ENCODE assay signal across 12 cellular contexts in genomic region chr6:123402052-123402451, GRCh38.
DNase-seq lines count a peak whose midpoint lies in the region; ATAC-seq and TF ChIP-seq lines count a peak whose summit lies in the region.
"Had no signal": no experiment of that assay in that cellular context is flagged by ENCODE, and none has a peak within 500 bp of the region (broad histone marks: within the 10 kb centered on the region; RNA-seq: fewer than 3 reads in every experiment).

No MANE protein-coding gene starts in this region.

- no peaks in the 10 kb centered on the region for H3K4me1 Mint-ChIP-seq in CD8-positive, alpha-beta T cell (ENCODE audit: low read depth)
- H3K4me1 Mint-ChIP-seq: naive thymus-derived CD8-positive, alpha-beta T cell had no signal

- no peaks in the 10 kb centered on the region for H3K27me3 Mint-ChIP-seq in CD8-positive, alpha-beta T cell (ENCODE audit: low read depth)
- H3K27me3 Mint-ChIP-seq: naive thymus-derived CD8-positive, alpha-beta T cell had no signal

- no peaks in the 10 kb centered on the region for H3K36me3 ChIP-seq in CD8-positive, alpha-beta T cell (ENCODE audit: insufficient read depth, low read length)
- H3K36me3 ChIP-seq in WERI-Rb-1 = no peaks in the 10 kb centered on the region

- H3K9me3 Mint-ChIP-seq in CD8-positive, alpha-beta T cell = no peaks in the 10 kb centered on the region
- H3K9me3 Mint-ChIP-seq: naive thymus-derived CD8-positive, alpha-beta T cell; T-helper 1 cell treated with Interleukin-12 subunit alpha and Interleukin-12 subunit beta and Interleukin-4 antibody, amounts not matched to agents 30 μg/mL and 1 μg/mL, for 36 hours had no signal

- no peaks in the 10 kb centered on the region for H3K36me3 Mint-ChIP-seq in CD8-positive, alpha-beta T cell
- H3K36me3 Mint-ChIP-seq: naive thymus-derived CD8-positive, alpha-beta T cell had no signal

- H3K27ac Mint-ChIP-seq in CD8-positive, alpha-beta T cell = no peak overlapping the region
- H3K27ac Mint-ChIP-seq: naive thymus-derived CD8-positive, alpha-beta T cell; T-helper 1 cell treated with Interleukin-12 subunit alpha and Interleukin-12 subunit beta and Interleukin-4 antibody, amounts not matched to agents 30 μg/mL and 1 μg/mL, for 36 hours had no signal

- POLR2A ChIA-PET in CD8-positive, alpha-beta T cell (lab: Charles Lee) = no interaction called here

- CTCF ChIA-PET in CD8-positive, alpha-beta T cell (lab: Charles Lee) = no interaction called here

- H3K27ac ChIP-seq in CD8-positive, alpha-beta T cell (ENCODE audit: low read depth, low read length) = no peak overlapping the region
- no peak overlapping the region for H3K27ac ChIP-seq in WERI-Rb-1

- H3K4me3 ChIP-seq in CD8-positive, alpha-beta T cell (ENCODE audit: low read depth, low read length) = no peak overlapping the region
- H3K4me3 ChIP-seq in WERI-Rb-1 (ENCODE audit: low read depth, low read length) = no peak overlapping the region

- no peak for TF ChIP-seq CTCF in CD8-positive, alpha-beta T cell (IDR thresholded peaks at IDR 0.05)
- TF ChIP-seq CTCF in WERI-Rb-1 (IDR thresholded peaks at IDR 0.05; ENCODE audit: low read depth, low read length) = no peak

- no peak overlapping the region for H3K4me3 Mint-ChIP-seq in CD8-positive, alpha-beta T cell
- H3K4me3 Mint-ChIP-seq: naive thymus-derived CD8-positive, alpha-beta T cell; T-helper 1 cell treated with Interleukin-12 subunit alpha and Interleukin-12 subunit beta and Interleukin-4 antibody, amounts not matched to agents 30 μg/mL and 1 μg/mL, for 36 hours had no signal

- no peaks in the 10 kb centered on the region for H3K9me3 ChIP-seq in CD8-positive, alpha-beta T cell (ENCODE audit: low read length)
- no peaks in the 10 kb centered on the region for H3K9me3 ChIP-seq in WERI-Rb-1 (ENCODE audit: severe bottlenecking)
- H3K9me3 ChIP-seq: Caco-2 had no signal

- intact Hi-C loops in CD8-positive, alpha-beta T cell (cut with DNase I, micrococcal nuclease) = no loop called here

- H3K27me3 ChIP-seq in CD8-positive, alpha-beta T cell (ENCODE audit: insufficient read depth, low read length) = no peaks in the 10 kb centered on the region
- H3K27me3 ChIP-seq in WERI-Rb-1 (ENCODE audit: insufficient read depth, low read depth, severe bottlenecking) = no peaks in the 10 kb centered on the region

- ATAC-seq in GM18519 (IDR thresholded peaks at IDR 0.05; ENCODE audit: low FRiP score, unreplicated experiment) (peak; percentile 98), GM21529 (IDR thresholded peaks at IDR 0.05; ENCODE audit: unreplicated experiment) (peak; percentile 99), HG03175 (IDR thresholded peaks at IDR 0.05; ENCODE audit: unreplicated experiment) (peak; percentile 86)
- ATAC-seq in CD8-positive, alpha-beta T cell = no peak
- ATAC-seq: naive thymus-derived CD8-positive, alpha-beta T cell had no signal

- no peaks in the 10 kb centered on the region for H3K4me1 ChIP-seq in CD8-positive, alpha-beta T cell (ENCODE audit: insufficient read depth, low read length)
- H3K4me1 ChIP-seq: Caco-2 had no signal

- DNase-seq in amniotic epithelial cell (ENCODE audit: low read depth) = peak; percentile 12
- DNase-seq in UCSD-AML1 (lab: John Stamatoyannopoulos, UW; ENCODE audit: unreplicated experiment) = no peak
- DNase-seq in CD8-positive, alpha-beta T cell = no peak
- no peak for DNase-seq in WERI-Rb-1
- DNase-seq in NCI-H82 treated with DMSO at 0.1 percent for 48 hours (lab: John Stamatoyannopoulos, UW; ENCODE audit: unreplicated experiment) = no peak
- DNase-seq: Caco-2; H7; naive thymus-derived CD8-positive, alpha-beta T cell had no signal
